Comparison of ENCODE assay signal across 19 cellular contexts in the genomic region with DNA sequence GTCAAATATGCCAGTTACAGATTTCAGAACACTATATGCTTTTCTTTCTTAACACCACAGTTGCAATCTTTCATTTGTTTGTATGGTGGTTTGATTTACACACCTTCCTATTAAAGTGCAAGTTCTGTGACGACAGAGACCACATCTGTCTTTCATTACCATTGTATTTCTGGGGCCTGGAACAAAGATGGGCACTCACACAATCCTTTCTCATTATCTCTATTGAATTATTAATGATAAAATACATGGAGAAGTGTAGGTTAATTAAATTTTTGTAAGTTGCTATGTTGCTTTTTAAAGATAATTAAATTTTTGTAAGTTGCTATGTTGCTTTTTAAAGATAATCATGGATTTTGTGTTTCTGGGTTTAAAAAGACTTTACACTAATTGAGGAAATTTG.
"Had no signal": no experiment of that assay in that cellular context is flagged by ENCODE, and none has a peak within 500 bp of the region (broad histone marks: within the 10 kb centered on the region; RNA-seq: fewer than 3 reads in every experiment).

No MANE protein-coding gene starts in this region.

- H3K4me3 Mint-ChIP-seq: activated CD4-positive, alpha-beta memory T cell treated with anti-CD3 and anti-CD28 coated beads, Interleukin-2, amount 10 ng/mL, durations not matched to agents 7 days and 5 days; activated T-helper 17 cell treated with anti-CD3 and anti-CD28 coated beads, Interleukin-2, amount 50 U/mL, for 72 hours; natural killer cell treated with Interleukin-12 subunit alpha and Interleukin-12 subunit beta and Interleukin-15 and Interleukin-18, amount 100 ng/mL, for 72 hours had no signal

- H3K27me3 ChIP-seq: brain microvascular endothelial cell, colonic mucosa, hepatocyte, tibial artery had no signal

- H3K9me3 Mint-ChIP-seq: activated CD4-positive, alpha-beta memory T cell treated with anti-CD3 and anti-CD28 coated beads, Interleukin-2, amount 10 ng/mL, durations not matched to agents 7 days and 5 days; activated T-helper 17 cell treated with anti-CD3 and anti-CD28 coated beads, Interleukin-2, amount 50 U/mL, for 72 hours; natural killer cell treated with Interleukin-12 subunit alpha and Interleukin-12 subunit beta and Interleukin-15 and Interleukin-18, amount 100 ng/mL, for 72 hours had no signal

- H3K4me3 ChIP-seq: colonic mucosa, hepatocyte, lower lobe of right lung, tibial artery had no signal

- H3K9me3 ChIP-seq: colonic mucosa, lower lobe of right lung, tibial artery had no signal

- H2AFZ ChIP-seq: hepatocyte had no signal

- ATAC-seq: activated T-helper 17 cell treated with anti-CD3 and anti-CD28 coated beads, Interleukin-2, amount 50 U/mL, for 72 hours; left cardiac atrium; lower lobe of right lung; natural killer cell treated with Interleukin-12 subunit alpha and Interleukin-12 subunit beta and Interleukin-15 and Interleukin-18, amount 100 ng/mL, for 72 hours; stimulated activated naive CD8-positive, alpha-beta T cell treated with anti-CD3 and anti-CD28 coated beads, Interleukin-15, Interleukin-2, amounts not matched to agents 100 U/mL and 50 U/mL, for 24 hours had no signal

- H3K4me1 Mint-ChIP-seq: activated T-helper 17 cell treated with anti-CD3 and anti-CD28 coated beads, Interleukin-2, amount 50 U/mL, for 72 hours had no signal

- H3K4me2 ChIP-seq: hepatocyte had no signal

- H3K36me3 Mint-ChIP-seq: natural killer cell treated with Interleukin-12 subunit alpha and Interleukin-12 subunit beta and Interleukin-15 and Interleukin-18, amount 100 ng/mL, for 72 hours had no signal

- H3K27me3 Mint-ChIP-seq: activated CD4-positive, alpha-beta memory T cell treated with anti-CD3 and anti-CD28 coated beads, Interleukin-2, amount 10 ng/mL, durations not matched to agents 7 days and 5 days; activated T-helper 17 cell treated with anti-CD3 and anti-CD28 coated beads, Interleukin-2, amount 50 U/mL, for 72 hours; natural killer cell treated with Interleukin-12 subunit alpha and Interleukin-12 subunit beta and Interleukin-15 and Interleukin-18, amount 100 ng/mL, for 72 hours had no signal

- H3K27ac Mint-ChIP-seq: activated CD4-positive, alpha-beta memory T cell treated with anti-CD3 and anti-CD28 coated beads, Interleukin-2, amount 10 ng/mL, durations not matched to agents 7 days and 5 days; activated T-helper 17 cell treated with anti-CD3 and anti-CD28 coated beads, Interleukin-2, amount 50 U/mL, for 72 hours; natural killer cell treated with Interleukin-12 subunit alpha and Interleukin-12 subunit beta and Interleukin-15 and Interleukin-18, amount 100 ng/mL, for 72 hours had no signal

- H3K79me2 ChIP-seq: hepatocyte had no signal

- DNase-seq: activated CD4-positive, alpha-beta memory T cell treated with anti-CD3 and anti-CD28 coated beads, Interleukin-2, amount 10 ng/mL, durations not matched to agents 7 days and 5 days; activated CD4-positive, alpha-beta T cell treated with anti-CD3 and anti-CD28 coated beads for 48 hours; activated CD4-positive, CD25-positive, alpha-beta regulatory T cell; activated naive CD4-positive, alpha-beta T cell; activated T-cell treated with anti-CD3 and anti-CD28 coated beads, Interleukin-2, amount 50 U/mL, for 1 hour; aorta; brain microvascular endothelial cell; central memory CD4-positive, alpha-beta T cell; colonic mucosa; left cardiac atrium; lower lobe of right lung; stimulated activated naive CD8-positive, alpha-beta T cell treated with anti-CD3 and anti-CD28 coated beads, Interleukin-15, Interleukin-2, amounts not matched to agents 100 U/mL and 50 U/mL, for 24 hours; substantia nigra; T-helper 1 cell; T-helper 9 cell; tibial artery had no signal

- H3K4me1 ChIP-seq: colonic mucosa, lower lobe of right lung had no signal

- H3K27ac ChIP-seq: brain microvascular endothelial cell, colonic mucosa, hepatocyte, lower lobe of right lung, tibial artery had no signal

- H3K36me3 ChIP-seq: colonic mucosa had no signal
